Comparison of ENCODE assay signal across 9 cellular contexts in the genomic region with DNA sequence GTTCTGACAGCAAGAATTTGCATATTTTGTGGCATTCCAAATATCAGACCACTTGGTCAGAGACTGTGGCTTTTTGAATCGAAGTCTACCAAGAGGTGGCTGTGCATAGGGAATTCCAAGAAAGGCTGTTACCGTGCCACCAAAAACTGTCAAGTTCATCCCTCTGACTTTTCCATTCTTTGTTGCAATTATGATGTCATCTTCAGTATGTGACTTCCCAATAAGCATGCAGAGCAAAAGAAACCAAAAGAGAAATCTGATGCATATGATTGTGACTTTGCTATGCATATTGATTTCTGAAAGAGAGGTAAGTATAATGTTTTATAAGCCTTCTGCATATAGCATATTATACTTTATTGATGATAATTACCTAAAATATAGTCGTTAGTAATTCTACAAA. TPM values are rescaled to one million over a fixed set of nuclear protein-coding genes. Genes with fewer than 3 reads are reported as not detected.
"Had no signal": no experiment of that assay in that cellular context is flagged by ENCODE, and none has a peak within 500 bp of the region (broad histone marks: within the 10 kb centered on the region; RNA-seq: fewer than 3 reads in every experiment).

No MANE protein-coding gene starts in this region.

- H3K27ac ChIP-seq: KMS-11 had no signal

- ATAC-seq: GM23338 had no signal

- H3K27ac Mint-ChIP-seq: GM23338, H9, IgD-negative memory B cell had no signal

- H3K27me3 Mint-ChIP-seq: IgD-negative memory B cell had no signal

- FAIRE-seq: H1, HTR-8/SVneo had no signal

- H3K36me3 Mint-ChIP-seq: IgD-negative memory B cell had no signal

- H3K4me1 Mint-ChIP-seq: H9, IgD-negative memory B cell had no signal

- H3K4me3 Mint-ChIP-seq: GM23338, H9, IgD-negative memory B cell had no signal

- H3K9me3 Mint-ChIP-seq: GM23338, H9 had no signal

- H3K4me2 ChIP-seq: GM23338, KMS-11 had no signal

- H3K9ac ChIP-seq: KMS-11 had no signal

- DNase-seq: H9, HCEC 1CT, KBM-7 had no signal

- H3K4me3 ChIP-seq: GM23338 had no signal

RNA-seq across cellular contexts. Expression of gene BCHE, which starts 6.5 kb away (rescaled TPM):
- total RNA-seq: HT-29 had no signal
- polyA plus RNA-seq: IgD-negative memory B cell had no signal
